Comparison of ENCODE assay signal across 9 cellular contexts in the genomic region with DNA sequence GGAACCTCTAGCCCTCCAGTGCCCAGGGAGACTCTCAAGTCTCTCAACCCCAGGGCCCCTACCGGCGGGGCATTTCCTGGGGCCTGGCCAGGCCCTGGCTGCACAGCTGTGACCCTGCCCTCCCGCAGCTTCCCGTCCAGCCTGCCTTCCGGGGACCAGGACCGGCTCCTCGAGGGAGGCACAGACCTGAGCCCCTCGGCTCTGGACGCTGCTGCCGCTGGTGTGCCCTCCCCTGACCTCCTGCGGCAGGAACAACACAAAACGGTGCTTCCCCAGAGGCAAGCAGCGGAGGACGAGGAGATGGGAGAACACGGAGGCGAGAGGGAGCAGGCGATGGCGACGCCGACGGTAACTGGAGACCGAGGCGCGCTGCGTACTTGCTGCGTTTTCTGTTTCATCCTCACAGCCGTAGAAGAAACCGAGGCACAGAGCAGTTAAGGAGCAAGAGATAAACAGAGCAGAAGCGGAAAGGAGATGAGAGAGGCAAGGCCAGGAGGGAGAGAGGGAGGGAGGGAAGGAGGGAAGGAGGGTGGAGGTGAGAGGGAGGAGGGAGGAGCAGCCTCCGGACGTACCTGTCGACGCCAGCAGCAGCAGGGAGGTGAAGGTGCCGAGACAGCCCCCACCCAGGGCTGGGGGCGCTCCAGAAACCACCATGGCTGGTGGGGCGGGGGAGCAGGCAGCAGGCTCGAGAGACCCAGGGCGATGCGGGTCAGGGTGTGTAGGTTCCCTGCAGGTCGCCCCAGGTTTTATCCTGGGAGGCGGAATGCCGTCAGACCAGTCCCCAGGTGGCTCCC. TPM values are rescaled to one million over a fixed set of nuclear protein-coding genes. Genes with fewer than 3 reads are reported as not detected.
DNase-seq lines count a peak whose midpoint lies in the region; ATAC-seq, FAIRE-seq and TF ChIP-seq lines count a peak whose summit lies in the region.
"Had no signal": no experiment of that assay in that cellular context is flagged by ENCODE, and none has a peak within 500 bp of the region (broad histone marks: within the 10 kb centered on the region; RNA-seq: fewer than 3 reads in every experiment).

A gene with protein sequence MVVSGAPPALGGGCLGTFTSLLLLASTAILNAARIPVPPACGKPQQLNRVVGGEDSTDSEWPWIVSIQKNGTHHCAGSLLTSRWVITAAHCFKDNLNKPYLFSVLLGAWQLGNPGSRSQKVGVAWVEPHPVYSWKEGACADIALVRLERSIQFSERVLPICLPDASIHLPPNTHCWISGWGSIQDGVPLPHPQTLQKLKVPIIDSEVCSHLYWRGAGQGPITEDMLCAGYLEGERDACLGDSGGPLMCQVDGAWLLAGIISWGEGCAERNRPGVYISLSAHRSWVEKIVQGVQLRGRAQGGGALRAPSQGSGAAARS (minus strand): TSS at position 720 of the 794 bp plus-strand sequence. CDS start 66 bp downstream, at position 654.

- peaks cover 5% of the 10 kb centered on the region for H3K36me3 Mint-ChIP-seq in memory B cell

- H3K9me3 ChIP-seq in body of pancreas: no peaks in the 10 kb centered on the region

- peak within 1 kb of the TSS; percentile 87 to 99 (median 94) for H3K27ac ChIP-seq in body of pancreas
- H3K27ac ChIP-seq: tibial artery had no signal

- ATAC-seq in body of pancreas (peak; percentile 76), memory B cell (ENCODE audit: low read depth) (no peak), HG03045 (IDR thresholded peaks at IDR 0.05; ENCODE audit: unreplicated experiment) (no peak), GM21825 (IDR thresholded peaks at IDR 0.05; ENCODE audit: unreplicated experiment) (no peak)

- peak within 1 kb of the TSS; percentile 31 for H3K4me3 Mint-ChIP-seq in memory B cell

- TF ChIP-seq CTCF in AG09309 (IDR thresholded peaks at IDR 0.05; ENCODE audit: control insufficient read depth, insufficient read depth, low read depth, low read length, missing control alignments) (no peak), body of pancreas (IDR thresholded peaks at IDR 0.05) (peak in 2 of 7 experiments; percentile 6 to 18)

- intact Hi-C loops in body of pancreas (cut with DNase I): no loop called here

- peaks cover 8% of the 10 kb centered on the region for H3K4me1 Mint-ChIP-seq in memory B cell

- no peak within 1 kb of the TSS for H3K27ac Mint-ChIP-seq in memory B cell

- FAIRE-seq in urothelium cell line (lab: Jason Lieb, UNC): no peak

- peaks cover 28% of the 10 kb centered on the region for H3K4me1 ChIP-seq in body of pancreas

- H3K4me3 ChIP-seq in AG09309 (ENCODE audit: control insufficient read depth, low read depth, low read length) (peak within 1 kb of the TSS; percentile 12), body of pancreas (peak within 1 kb of the TSS in 1 of 2 donors; percentile 2)
- H3K4me3 ChIP-seq: tibial artery had no signal

- H3K9me3 Mint-ChIP-seq in memory B cell: peaks cover 9% of the 10 kb centered on the region

- no peaks in the 10 kb centered on the region for H3K27me3 ChIP-seq in body of pancreas

- TF ChIP-seq POLR2A in body of pancreas (IDR thresholded peaks at IDR 0.05): peak; percentile 73 to 93 (median 91)

- peaks cover 27% of the 10 kb centered on the region for H3K27me3 Mint-ChIP-seq in memory B cell

- DNase-seq in AG09309 (ENCODE audit: low read depth): no peak
- DNase-seq in HPDE6-E6E7 (ENCODE audit: extremely low spot score): peak; percentile 68
- peak; percentile 77 to 85 (median 83) for DNase-seq in body of pancreas
- DNase-seq in memory B cell (ENCODE audit: low spot score in 2 of 2): no peak
- no peak for DNase-seq in GDM1 (lab: John Stamatoyannopoulos, UW)
- DNase-seq in urothelium cell line (ENCODE audit: low spot score): no peak

- H3K36me3 ChIP-seq in body of pancreas (replicated peaks in 1 of 2; ENCODE audit: insufficient read depth in 1 of 2, low read depth in 2 of 2): peaks cover 0 to 4% of the 10 kb centered on the region in 2 donors

- WGBS in body of pancreas, 2 donors: 16 to 17% methylated on average over 25 to 42 of the region's 42 CpGs

RNA-seq across cellular contexts. Expression of the gene that starts here (rescaled TPM):
- 10 to 100 TPM in 1 of 2 donors, 1 to 10 TPM in 1; 3.6 to 19.4 TPM for total RNA-seq in body of pancreas

Comparison
In these comparisons a context has a peak if more than half of its experiments do, and no peak if none do; other contexts are left out.
1. DNase-seq: peak in HPDE6-E6E7 (single experiment) and body of pancreas (4 of 4); none in AG09309 (single experiment), memory B cell (0 of 2), GDM1 (single experiment) and urothelium cell line (single experiment).